In the genomic region with DNA sequence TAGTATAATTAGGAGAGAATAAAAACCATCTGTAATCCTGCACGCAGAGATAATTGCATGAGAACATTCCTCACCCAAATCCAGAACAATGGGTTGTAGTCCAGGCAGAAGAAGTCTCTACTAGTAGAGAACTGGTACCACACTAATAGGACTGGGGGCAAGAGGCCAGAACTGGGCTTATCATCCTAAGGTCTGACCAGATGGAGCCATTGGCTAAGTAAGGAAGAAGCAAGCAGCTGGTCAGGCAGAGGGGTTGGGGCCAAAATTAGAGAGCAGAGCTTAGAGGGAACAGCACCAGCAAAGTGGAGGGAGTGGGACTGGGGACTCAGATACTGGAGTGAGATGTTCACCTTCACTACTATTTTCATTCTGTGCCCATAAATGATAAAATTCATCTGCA, we compare ENCODE assay signal across 17 cellular contexts. TPM values are rescaled to one million over a fixed set of nuclear protein-coding genes. Genes with fewer than 3 reads are reported as not detected.
A peak's percentile ranks its signal among the peaks of the same experiment; 100 is the strongest.
DNase-seq lines count a peak whose midpoint lies in the region; ATAC-seq and TF ChIP-seq lines count a peak whose summit lies in the region.
"Had no signal": no experiment of that assay in that cellular context is flagged by ENCODE, and none has a peak within 500 bp of the region (broad histone marks: within the 10 kb centered on the region; RNA-seq: fewer than 3 reads in every experiment).

No MANE protein-coding gene starts in this region.

- no TSS peak for BruUV-seq in Calu3 (replicated peaks; lab: Mats Ljungman, UMichigan)

- CTCF ChIA-PET in Calu3 (lab: Charles Lee) = no interaction called here

- H3K36me3 Mint-ChIP-seq in Calu3 (ENCODE audit: insufficient read depth, unreplicated experiment) = peaks cover 5% of the 10 kb centered on the region
- H3K36me3 Mint-ChIP-seq: IgD-negative memory B cell had no signal

- H3K27me3 Mint-ChIP-seq in Calu3 (ENCODE audit: unreplicated experiment) = no peaks in the 10 kb centered on the region

- H3K4me3 ChIP-seq in WERI-Rb-1 (ENCODE audit: low read depth, low read length) (no peak overlapping the region), brain microvascular endothelial cell (ENCODE audit: low read depth, low read length) (no peak overlapping the region)
- H3K4me3 ChIP-seq: HAP-1 had no signal

- no peak overlapping the region for H3K27ac ChIP-seq in WERI-Rb-1
- no peak overlapping the region for H3K27ac ChIP-seq in brain microvascular endothelial cell
- H3K27ac ChIP-seq: C4-2B had no signal

- H3K36me3 ChIP-seq in WERI-Rb-1 = no peaks in the 10 kb centered on the region
- no peaks in the 10 kb centered on the region for H3K36me3 ChIP-seq in brain microvascular endothelial cell (replicated peaks)
- H3K36me3 ChIP-seq: HAP-1 had no signal

- DNase-seq in Calu3 (no peak), NCI-H524 (lab: John Stamatoyannopoulos, UW) (peak; percentile 28 to 61), WERI-Rb-1 (peak; percentile 28), myocyte (ENCODE audit: low read depth) (peak; percentile 18), brain microvascular endothelial cell (no peak)
- no peak for DNase-seq in stimulated activated naive CD4-positive, alpha-beta T cell treated with Interleukin-2 at 50 U/mL for 16 hours (lab: John Stamatoyannopoulos, UW)
- DNase-seq: ACHN; AML-193; Caco-2; CD4-positive, alpha-beta T cell; GDM1; KBM-7 had no signal

- no peaks in the 10 kb centered on the region for H3K9me3 Mint-ChIP-seq in Calu3 (ENCODE audit: low read depth, unreplicated experiment)
- H3K9me3 Mint-ChIP-seq: CD4-positive, alpha-beta T cell; IgD-negative memory B cell had no signal

- H3K9me3 ChIP-seq in WERI-Rb-1 (ENCODE audit: severe bottlenecking) = no peaks in the 10 kb centered on the region
- H3K9me3 ChIP-seq: Caco-2, HAP-1 had no signal

- TF ChIP-seq CTCF in Calu3 (IDR thresholded peaks at IDR 0.05; ENCODE audit: unreplicated experiment) = no peak
- TF ChIP-seq CTCF in WERI-Rb-1 (IDR thresholded peaks at IDR 0.05; ENCODE audit: low read depth, low read length) = no peak
- no peak for TF ChIP-seq CTCF in brain microvascular endothelial cell (IDR thresholded peaks at IDR 0.05; ENCODE audit: low read depth, low read length, missing control alignments)

- in situ Hi-C loops in brain microvascular endothelial cell (cut with HindIII; ENCODE audit: low pct_ligation_motif_present, low sequenced_read_pairs) = no loop called here

- intact Hi-C loops in Calu3 (cut with micrococcal nuclease; ENCODE audit: unreplicated experiment) = no loop called here

- H3K27ac Mint-ChIP-seq in Calu3 (ENCODE audit: unreplicated experiment) = peak overlapping the region; percentile 48
- H3K27ac Mint-ChIP-seq: CD4-positive, alpha-beta T cell had no signal

- ATAC-seq in GM19463 (IDR thresholded peaks at IDR 0.05; ENCODE audit: unreplicated experiment) = no peak
- ATAC-seq: HepG2 had no signal

- peaks cover 17% of the 10 kb centered on the region for H3K4me1 Mint-ChIP-seq in Calu3 (ENCODE audit: low read depth, unreplicated experiment)
- H3K4me1 Mint-ChIP-seq: IgD-negative memory B cell had no signal

- H3K27me3 ChIP-seq in WERI-Rb-1 (ENCODE audit: insufficient read depth, low read depth, severe bottlenecking) (no peaks in the 10 kb centered on the region), brain microvascular endothelial cell (replicated peaks) (no peaks in the 10 kb centered on the region)

- H3K4me3 Mint-ChIP-seq in Calu3 (ENCODE audit: low read depth, unreplicated experiment) = no peak overlapping the region
- H3K4me3 Mint-ChIP-seq: CD4-positive, alpha-beta T cell; IgD-negative memory B cell had no signal

RNA-seq across cellular contexts. Expression of a gene that starts 35.4 kb away (rescaled TPM):
- 21.5 and 34.6 TPM in 2 replicates for total RNA-seq in Calu3 (2022)
- 60.3 and 113 TPM in 2 replicates for total RNA-seq in myocyte
- polyA plus RNA-seq in myocyte (2012) = 62.9 TPM

Comparison
In these comparisons a context has a peak if more than half of its experiments do, and no peak if none do; other contexts are left out.
1. DNase-seq: peak in NCI-H524 (2 of 2), WERI-Rb-1 (single experiment) and myocyte (single experiment); none in Calu3 (single experiment), brain microvascular endothelial cell (single experiment) and stimulated activated naive CD4-positive, alpha-beta T cell treated with Interleukin-2 at 50 U/mL for 16 hours (single experiment).